ENCODE assay signal across 10 cellular contexts in genomic region chr10:60591119-60591518, GRCh38.
"Had no signal": no experiment of that assay in that cellular context is flagged by ENCODE, and none has a peak within 500 bp of the region (broad histone marks: within the 10 kb centered on the region; RNA-seq: fewer than 3 reads in every experiment).

No MANE protein-coding gene starts in this region.

- H3K4me3 ChIP-seq: GM23248, GM23338, HAP-1 had no signal

- H2AFZ ChIP-seq: GM23248, GM23338 had no signal

- H3K4me1 ChIP-seq: HAP-1 had no signal

- H3K27ac Mint-ChIP-seq: GM23338, H9, HFFc6 had no signal

- H3K4me2 ChIP-seq: GM23338 had no signal

- ATAC-seq: GM23338, HCT116 had no signal

- FAIRE-seq: H1 had no signal

- H3K36me3 ChIP-seq: HAP-1 had no signal

- H3K9me3 ChIP-seq: HAP-1 had no signal

- H3K4me3 Mint-ChIP-seq: GM23338, H9, HFFc6 had no signal

- H3K9me3 Mint-ChIP-seq: GM23338, H9, HFFc6 had no signal

- H3K9ac ChIP-seq: GM23248 had no signal

- DNase-seq: GM23248, GOT3, H7, H9, HCEC 1CT, HFFc6 had no signal

- H3K27ac ChIP-seq: GM23248 had no signal
